ENCODE assay signal across 24 cellular contexts in genomic region chr21:34112316-34113033, GRCh38. TPM values are rescaled to one million over a fixed set of nuclear protein-coding genes. Genes with fewer than 3 reads are reported as not detected.
DNase-seq lines count a peak whose midpoint lies in the region; ATAC-seq and TF ChIP-seq lines count a peak whose summit lies in the region.
"Had no signal": no experiment of that assay in that cellular context is flagged by ENCODE, and none has a peak within 500 bp of the region (broad histone marks: within the 10 kb centered on the region; RNA-seq: fewer than 3 reads in every experiment).

No MANE protein-coding gene starts in this region.

- H3K4me3 Mint-ChIP-seq in activated CD8-positive, alpha-beta memory T cell treated with anti-CD3 and anti-CD28 coated beads, Interleukin-2, amount 10 ng/mL, durations not matched to agents 7 days and 5 days, result no peak overlapping the region
- H3K4me3 Mint-ChIP-seq in GM23338, result no peak overlapping the region
- peak overlapping the region; percentile 13 for H3K4me3 Mint-ChIP-seq in natural killer cell treated with Interleukin-12 subunit alpha and Interleukin-12 subunit beta and Interleukin-15 and Interleukin-18, amount 100 ng/mL, for 72 hours
- H3K4me3 Mint-ChIP-seq: dendritic cell treated with granulocyte-macrophage colony-stimulating factor and Interleukin-4, amounts not matched to agents 40 ng/mL and 50 ng/mL, for 4 days had no signal

- no peaks in the 10 kb centered on the region for H3K27me3 ChIP-seq in GM23338 (ENCODE audit: insufficient read depth)
- H3K27me3 ChIP-seq: neutrophil, SJCRH30, testis, uterus had no signal

- no peak overlapping the region for H3K27ac ChIP-seq in GM23338 (ENCODE audit: low read depth)
- H3K27ac ChIP-seq: neutrophil, prostate gland, SJCRH30, uterus had no signal

- no peak overlapping the region for H3K4me2 ChIP-seq in GM23338

- peak; percentile 58 for DNase-seq in activated CD8-positive, alpha-beta memory T cell treated with anti-CD3 and anti-CD28 coated beads, Interleukin-2, amount 10 ng/mL, durations not matched to agents 7 days and 5 days
- no peak for DNase-seq in activated CD8-positive, alpha-beta memory T cell treated with anti-CD3 and anti-CD28 coated beads for 24 hours
- DNase-seq in GM23338 (ENCODE audit: low spot score) (no peak), amniotic epithelial cell (ENCODE audit: low read depth) (peak; percentile 96), NK-92 (lab: John Stamatoyannopoulos, UW; ENCODE audit: unreplicated experiment) (no peak)
- no peak for DNase-seq in natural killer cell treated with Interleukin-12 subunit alpha and Interleukin-12 subunit beta and Interleukin-15 and Interleukin-18, amount 100 ng/mL, for 72 hours (ENCODE audit: low spot score)
- DNase-seq: activated CD4-positive, alpha-beta T cell treated with anti-CD3 and anti-CD28 coated beads for 48 hours; activated CD8-positive, alpha-beta memory T cell treated with anti-CD3 and anti-CD28 coated beads, Interleukin-2, amount 50 U/mL, for 4 hours; activated gamma-delta T cell treated with Interleukin-2 at 50 U/mL for 16 hours; anterior cingulate cortex; C1 segment of cervical spinal cord; caudate nucleus; NCI-H1092; NCI-H187 treated with DMSO at 0.1 percent for 48 hours; NCI-H69; SJCRH30; testis; uterus had no signal

- ATAC-seq in activated CD8-positive, alpha-beta memory T cell treated with anti-CD3 and anti-CD28 coated beads, Interleukin-2, amount 10 ng/mL, durations not matched to agents 7 days and 5 days, result peak; percentile 51
- ATAC-seq in GM23338, result no peak
- peak in 1 of 2 donors; percentile 54 for ATAC-seq in natural killer cell treated with Interleukin-12 subunit alpha and Interleukin-12 subunit beta and Interleukin-15 and Interleukin-18, amount 100 ng/mL, for 72 hours
- no peak for ATAC-seq in GM21619 (IDR thresholded peaks at IDR 0.05; ENCODE audit: unreplicated experiment)
- ATAC-seq in GM18870 (IDR thresholded peaks at IDR 0.05; ENCODE audit: unreplicated experiment), result no peak

- peaks cover 26% of the 10 kb centered on the region; the same call in 1 of the 2 replicates for H4K20me1 ChIP-seq in GM23338 (replicated peaks; ENCODE audit: insufficient read depth)

- H3K27me3 Mint-ChIP-seq in activated CD8-positive, alpha-beta memory T cell treated with anti-CD3 and anti-CD28 coated beads, Interleukin-2, amount 10 ng/mL, durations not matched to agents 7 days and 5 days, result no peaks in the 10 kb centered on the region
- no peaks in the 10 kb centered on the region for H3K27me3 Mint-ChIP-seq in GM23338 (ENCODE audit: insufficient read depth, low read depth, poor library complexity)
- no peaks in the 10 kb centered on the region for H3K27me3 Mint-ChIP-seq in natural killer cell treated with Interleukin-12 subunit alpha and Interleukin-12 subunit beta and Interleukin-15 and Interleukin-18, amount 100 ng/mL, for 72 hours
- H3K27me3 Mint-ChIP-seq: dendritic cell treated with granulocyte-macrophage colony-stimulating factor and Interleukin-4, amounts not matched to agents 40 ng/mL and 50 ng/mL, for 4 days had no signal

- H3K36me3 ChIP-seq in GM23338 (ENCODE audit: insufficient read depth), result no peaks in the 10 kb centered on the region
- H3K36me3 ChIP-seq: neutrophil, prostate gland, SJCRH30, uterus had no signal

- H3K27ac Mint-ChIP-seq in activated CD8-positive, alpha-beta memory T cell treated with anti-CD3 and anti-CD28 coated beads, Interleukin-2, amount 10 ng/mL, durations not matched to agents 7 days and 5 days, result no peak overlapping the region
- peak overlapping the region; percentile 13; the same call in 1 of the 2 replicates for H3K27ac Mint-ChIP-seq in GM23338
- H3K27ac Mint-ChIP-seq in natural killer cell treated with Interleukin-12 subunit alpha and Interleukin-12 subunit beta and Interleukin-15 and Interleukin-18, amount 100 ng/mL, for 72 hours, result peak overlapping the region; percentile 1 to 42

- peaks cover 59% of the 10 kb centered on the region for H3K36me3 Mint-ChIP-seq in activated CD8-positive, alpha-beta memory T cell treated with anti-CD3 and anti-CD28 coated beads, Interleukin-2, amount 10 ng/mL, durations not matched to agents 7 days and 5 days
- peaks cover 20% of the 10 kb centered on the region for H3K36me3 Mint-ChIP-seq in GM23338 (ENCODE audit: low read depth)
- H3K36me3 Mint-ChIP-seq in natural killer cell treated with Interleukin-12 subunit alpha and Interleukin-12 subunit beta and Interleukin-15 and Interleukin-18, amount 100 ng/mL, for 72 hours, result peaks cover 10% of the 10 kb centered on the region

- CTCF ChIA-PET in activated CD8-positive, alpha-beta memory T cell treated with anti-CD3 and anti-CD28 coated beads, Interleukin-2, amount 10 ng/mL, durations not matched to agents 7 days and 5 days (lab: Charles Lee), result no interaction called here

- no peak overlapping the region for H3K4me3 ChIP-seq in GM23338
- H3K4me3 ChIP-seq: lung, prostate gland, SJCRH30, testis, uterus had no signal

- H3K4me1 ChIP-seq in GM23338 (ENCODE audit: insufficient read depth), result peaks cover 27% of the 10 kb centered on the region
- H3K4me1 ChIP-seq: prostate gland, SJCRH30, uterus had no signal

- TF ChIP-seq CTCF in GM23338 (conservative IDR thresholded peaks at IDR 0.05; ENCODE audit: low read depth in 2 of 2), result no peak

- peaks cover 33% of the 10 kb centered on the region for H3K4me1 Mint-ChIP-seq in activated CD8-positive, alpha-beta memory T cell treated with anti-CD3 and anti-CD28 coated beads, Interleukin-2, amount 10 ng/mL, durations not matched to agents 7 days and 5 days
- H3K4me1 Mint-ChIP-seq in GM23338, result peaks cover 51% of the 10 kb centered on the region
- peaks cover 44 to 62% of the 10 kb centered on the region in 2 donors for H3K4me1 Mint-ChIP-seq in natural killer cell treated with Interleukin-12 subunit alpha and Interleukin-12 subunit beta and Interleukin-15 and Interleukin-18, amount 100 ng/mL, for 72 hours (ENCODE audit: low read depth in 2 of 2)

- no peaks in the 10 kb centered on the region; the same call in 1 of the 2 replicates for H3K9me2 ChIP-seq in GM23338 (ENCODE audit: insufficient read depth)

- H2AFZ ChIP-seq in GM23338, result no peak overlapping the region

- H3F3A ChIP-seq in GM23338 (replicated peaks; ENCODE audit: low read depth), result no peaks in the 10 kb centered on the region

- H3K9me3 Mint-ChIP-seq in activated CD8-positive, alpha-beta memory T cell treated with anti-CD3 and anti-CD28 coated beads, Interleukin-2, amount 10 ng/mL, durations not matched to agents 7 days and 5 days (ENCODE audit: low read depth), result no peaks in the 10 kb centered on the region
- peaks cover 3% of the 10 kb centered on the region; the same call in 1 of the 3 replicates for H3K9me3 Mint-ChIP-seq in GM23338
- no peaks in the 10 kb centered on the region for H3K9me3 Mint-ChIP-seq in natural killer cell treated with Interleukin-12 subunit alpha and Interleukin-12 subunit beta and Interleukin-15 and Interleukin-18, amount 100 ng/mL, for 72 hours
- H3K9me3 Mint-ChIP-seq: dendritic cell treated with granulocyte-macrophage colony-stimulating factor and Interleukin-4, amounts not matched to agents 40 ng/mL and 50 ng/mL, for 4 days had no signal

- H3K79me2 ChIP-seq in GM23338 (replicated peaks; ENCODE audit: insufficient read depth), result peaks cover 92% of the 10 kb centered on the region

TF ChIP-seq in GM23338, 12 proteins besides CTCF, POLR2A, EP300 and RAD21 (continues in another document):
- TF ChIP-seq ZNF114 (CRISPR knock-in tag; IDR thresholded peaks at IDR 0.05) (no peak), EZH2 (IDR thresholded peaks at IDR 0.05; ENCODE audit: low read depth, unreplicated experiment) (no peak), NANOG (IDR thresholded peaks at IDR 0.05; ENCODE audit: borderline replicate concordance) (no peak), ZNF331 (CRISPR knock-in tag; IDR thresholded peaks at IDR 0.05; ENCODE audit: low read depth) (no peak), CREB1 (CRISPR knock-in tag; IDR thresholded peaks at IDR 0.05; ENCODE audit: low read depth) (no peak), JUNB (IDR thresholded peaks at IDR 0.05; ENCODE audit: unreplicated experiment) (no peak), STAT1 (IDR thresholded peaks at IDR 0.05; ENCODE audit: unreplicated experiment) (no peak)

RNA-seq across cellular contexts. Expression of gene MRPS6, which starts 39.1 kb away (rescaled TPM):
- total RNA-seq in activated CD8-positive, alpha-beta memory T cell treated with anti-CD3 and anti-CD28 coated beads, Interleukin-2, amount 10 ng/mL, durations not matched to agents 7 days and 5 days, result 100 to 1,000 TPM in 1 of 2 experiments, 10 to 100 TPM in 1; 82.9 to 124 TPM
- total RNA-seq in GM23338 (2014; rRNA removed; shearing (Covaris generic)), result 80.5 and 103 TPM in 2 replicates
- 232 and 242 TPM in 2 replicates for polyA plus RNA-seq in GM23338 (2016; fragmentation: Nextera tagmentation; extraction: Ambion mirVana)
- total RNA-seq in natural killer cell treated with Interleukin-12 subunit alpha and Interleukin-12 subunit beta and Interleukin-15 and Interleukin-18, amount 100 ng/mL, for 72 hours, result 100 to 1,000 TPM; 122 to 188 TPM

RNA-seq across cellular contexts. Expression of gene SLC5A3, which starts 39.1 kb away (rescaled TPM):
- total RNA-seq in activated CD8-positive, alpha-beta memory T cell treated with anti-CD3 and anti-CD28 coated beads, Interleukin-2, amount 10 ng/mL, durations not matched to agents 7 days and 5 days, result 10 to 100 TPM; 29.2 to 34.7 TPM
- total RNA-seq in GM23338 (2014; rRNA removed; shearing (Covaris generic)), result 31.7 and 32.7 TPM in 2 replicates
- 5.7 and 6.2 TPM in 2 replicates for polyA plus RNA-seq in GM23338 (2016; fragmentation: Nextera tagmentation; extraction: Ambion mirVana)
- 10 to 100 TPM; 36.1 to 59.1 TPM for total RNA-seq in natural killer cell treated with Interleukin-12 subunit alpha and Interleukin-12 subunit beta and Interleukin-15 and Interleukin-18, amount 100 ng/mL, for 72 hours

Comparison
In these comparisons a context has a peak if more than half of its experiments do, and no peak if none do; other contexts are left out.
1. DNase-seq: peak in activated CD8-positive, alpha-beta memory T cell treated with anti-CD3 and anti-CD28 coated beads, Interleukin-2, amount 10 ng/mL, durations not matched to agents 7 days and 5 days (single experiment) and amniotic epithelial cell (single experiment); none in activated CD8-positive, alpha-beta memory T cell treated with anti-CD3 and anti-CD28 coated beads for 24 hours (single experiment), GM23338 (single experiment), natural killer cell treated with Interleukin-12 subunit alpha and Interleukin-12 subunit beta and Interleukin-15 and Interleukin-18, amount 100 ng/mL, for 72 hours (single experiment) and NK-92 (single experiment).